8 cellular contexts compared by ENCODE assay signal in the genomic region with DNA sequence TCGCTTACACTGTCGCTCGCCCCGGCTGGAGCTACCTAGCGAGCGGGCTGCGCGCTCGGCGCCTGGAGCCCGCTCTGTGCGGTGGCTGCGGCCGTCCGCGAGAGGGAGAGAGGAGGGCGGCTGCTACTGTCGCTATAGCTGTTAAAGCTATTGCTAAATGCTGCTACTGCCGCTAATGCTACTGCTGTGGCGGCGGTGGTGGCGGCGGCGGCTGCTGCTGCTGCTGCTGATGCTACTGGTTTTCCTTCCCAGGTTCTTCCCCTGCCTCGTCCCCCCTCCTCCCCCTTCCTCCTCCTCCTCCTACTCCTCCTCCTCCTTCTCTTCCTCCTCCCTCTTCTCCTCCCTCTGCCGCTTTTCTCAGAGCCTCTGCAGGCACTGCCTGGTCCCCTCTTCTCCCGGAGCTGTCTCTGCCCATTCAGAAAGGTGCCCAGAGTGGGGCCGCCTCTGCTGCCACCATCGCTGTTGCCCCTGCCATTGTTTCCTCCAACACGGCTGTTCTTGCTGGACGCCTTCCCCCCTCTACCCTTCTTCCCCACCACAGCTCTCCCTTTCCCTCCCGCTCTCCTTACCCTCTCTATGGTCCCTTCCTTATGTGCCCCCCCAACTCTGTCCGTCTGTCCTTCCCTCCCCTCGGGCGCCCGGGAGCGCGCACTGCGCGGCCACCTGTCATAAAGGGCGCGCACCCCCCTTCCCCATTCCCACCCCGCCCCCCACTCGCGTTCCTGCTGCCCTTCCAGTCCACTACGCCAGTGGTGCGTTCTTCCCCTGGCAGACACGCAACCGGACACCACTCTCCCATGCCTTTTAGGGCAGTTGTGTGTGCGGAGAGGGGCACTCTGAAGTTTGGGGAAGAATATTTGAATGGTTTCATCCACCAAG. TPM values are rescaled to one million over a fixed set of nuclear protein-coding genes. Genes with fewer than 3 reads are reported as not detected.
DNase-seq lines count a peak whose midpoint lies in the region; ATAC-seq and TF ChIP-seq lines count a peak whose summit lies in the region.

A gene (minus strand): TSS at position 243 of the 879 bp plus-strand sequence.

- ATAC-seq in GM18519 (IDR thresholded peaks at IDR 0.05; ENCODE audit: low FRiP score, unreplicated experiment), result peak; percentile 40
- peak; percentile 48 for ATAC-seq in HG03025 (IDR thresholded peaks at IDR 0.05; ENCODE audit: low FRiP score, unreplicated experiment)
- peak; percentile 85 for ATAC-seq in PC-3
- ATAC-seq in left lung, result peak; percentile 82

- no peaks in the 10 kb centered on the region for H3K36me3 ChIP-seq in PC-3 (ENCODE audit: low read depth, low read length)
- no peaks in the 10 kb centered on the region for H3K36me3 ChIP-seq in left lung

- H3K9me2 ChIP-seq in PC-3 (replicated peaks; ENCODE audit: low read length), result no peaks in the 10 kb centered on the region

- H3K27ac ChIP-seq in PC-3 (ENCODE audit: low read length), result no peak within 1 kb of the TSS
- peak within 1 kb of the TSS in 1 of 2 donors; percentile 10 for H3K27ac ChIP-seq in left lung

- H3K9me3 ChIP-seq in PC-3 (ENCODE audit: low read length), result no peaks in the 10 kb centered on the region
- no peaks in the 10 kb centered on the region for H3K9me3 ChIP-seq in left lung

- no peaks in the 10 kb centered on the region for H3K36me3 Mint-ChIP-seq in HFFc6 (ENCODE audit: low read depth)

- H4K20me1 ChIP-seq in PC-3 (ENCODE audit: low read length), result no peaks in the 10 kb centered on the region

- no peaks in the 10 kb centered on the region for H3K4me1 Mint-ChIP-seq in HFFc6 (ENCODE audit: low read depth)

- POLR2A ChIA-PET in PC-3 (lab: Charles Lee; ENCODE audit: unreplicated experiment), result no interaction called here

- H3K4me1 ChIP-seq in PC-3 (ENCODE audit: insufficient read depth, low read length), result no peaks in the 10 kb centered on the region
- no peaks in the 10 kb centered on the region for H3K4me1 ChIP-seq in left lung

- DNase-seq in AG08395 (ENCODE audit: low spot score) (peak; percentile 28), PC-3 (peak; percentile 19), cardiac fibroblast (ENCODE audit: low read depth in 2 of 2) (peak; percentile 13), left lung (no peak), HFFc6 (no peak)
- peak in 5 of 6 experiments; percentile 14 to 58 (median 27) for DNase-seq in stimulated activated naive CD4-positive, alpha-beta T cell (lab: John Stamatoyannopoulos, UW)

- no peaks in the 10 kb centered on the region for H3K79me2 ChIP-seq in PC-3 (ENCODE audit: low read length)

- BruUV-seq in PC-3 (replicated peaks; lab: Mats Ljungman, UMichigan), result no TSS peak

- CTCF ChIA-PET in PC-3 (lab: Charles Lee), result no interaction called here

- H2AFZ ChIP-seq in PC-3 (ENCODE audit: low read length), result peak within 1 kb of the TSS; percentile 63

- no peak within 1 kb of the TSS for H3K4me3 Mint-ChIP-seq in HFFc6

- peak within 1 kb of the TSS; percentile 78 for H3K4me2 ChIP-seq in PC-3 (ENCODE audit: low read length)

- intact Hi-C loops in PC-3 (cut with micrococcal nuclease), result no loop called here
- intact Hi-C loops in left lung (cut with DNase I), result no loop called here

- peaks cover 2% of the 10 kb centered on the region; the same call in 1 of the 2 replicates for H3K27me3 Mint-ChIP-seq in HFFc6 (ENCODE audit: insufficient read depth)

- H3K4me3 ChIP-seq in PC-3 (ENCODE audit: low read length) (peak within 1 kb of the TSS; percentile 56), cardiac fibroblast (replicated peaks in 1 of 2; ENCODE audit: low read depth in 2 of 2, low read length in 2 of 2) (peak within 1 kb of the TSS; percentile 8 to 37), left lung (peak within 1 kb of the TSS; percentile 21 to 33)

- no peaks in the 10 kb centered on the region for H3F3A ChIP-seq in PC-3 (ENCODE audit: low read length, unreplicated experiment)

- TF ChIP-seq CTCF in PC-3 (conservative IDR thresholded peaks at IDR 0.05; ENCODE audit: low read depth, low read length) (no peak), cardiac fibroblast (IDR thresholded peaks at IDR 0.05; ENCODE audit: low read depth, low read length) (peak; percentile 14), left lung (IDR thresholded peaks at IDR 0.05) (no peak), HFFc6 (IDR thresholded peaks at IDR 0.05) (no peak)

- H3K27me3 ChIP-seq in PC-3 (ENCODE audit: low read length), result peaks cover 24% of the 10 kb centered on the region
- H3K27me3 ChIP-seq in left lung, result peaks cover 10 to 42% of the 10 kb centered on the region in 2 donors

- H3K9me3 Mint-ChIP-seq in HFFc6, result peaks cover 4% of the 10 kb centered on the region; the same call in 1 of the 2 replicates

- no peak within 1 kb of the TSS for H3K27ac Mint-ChIP-seq in HFFc6

- no peak within 1 kb of the TSS for H3K9ac ChIP-seq in PC-3 (ENCODE audit: low read length)

RNA-seq across cellular contexts. Expression of the gene that starts here (rescaled TPM):
- total RNA-seq in PC-3 (2014; rRNA removed) (not detected in 2 replicates), left lung (under 1 TPM; 0.52 to 0.89 TPM)
- not detected for total RNA-seq in HFFc6 (2021; fragmentation: NEBNext Ultra II Directional; extraction: Animal tissue kit (Norgen Biotek cat#: 25700))

Comparison
In these comparisons a context has a peak if more than half of its experiments do, and no peak if none do; other contexts are left out.
1. Peak in DNase-seq, ATAC-seq, H3K4me3 ChIP-seq and H3K4me2 ChIP-seq in PC-3; RNA of the gene not detected or under 1 TPM.
2. Peak in ATAC-seq and H3K4me3 ChIP-seq in left lung; RNA of the gene not detected or under 1 TPM.
3. DNase-seq: peak in AG08395 (single experiment), cardiac fibroblast (2 of 2) and stimulated activated naive CD4-positive, alpha-beta T cell (5 of 6); none in left lung (0 of 2) and HFFc6 (single experiment).
4. Peak in every context shown above with its lines, with median percentiles within 50 percentile points of each other: ATAC-seq and H3K4me3 ChIP-seq.